In the genomic region with DNA sequence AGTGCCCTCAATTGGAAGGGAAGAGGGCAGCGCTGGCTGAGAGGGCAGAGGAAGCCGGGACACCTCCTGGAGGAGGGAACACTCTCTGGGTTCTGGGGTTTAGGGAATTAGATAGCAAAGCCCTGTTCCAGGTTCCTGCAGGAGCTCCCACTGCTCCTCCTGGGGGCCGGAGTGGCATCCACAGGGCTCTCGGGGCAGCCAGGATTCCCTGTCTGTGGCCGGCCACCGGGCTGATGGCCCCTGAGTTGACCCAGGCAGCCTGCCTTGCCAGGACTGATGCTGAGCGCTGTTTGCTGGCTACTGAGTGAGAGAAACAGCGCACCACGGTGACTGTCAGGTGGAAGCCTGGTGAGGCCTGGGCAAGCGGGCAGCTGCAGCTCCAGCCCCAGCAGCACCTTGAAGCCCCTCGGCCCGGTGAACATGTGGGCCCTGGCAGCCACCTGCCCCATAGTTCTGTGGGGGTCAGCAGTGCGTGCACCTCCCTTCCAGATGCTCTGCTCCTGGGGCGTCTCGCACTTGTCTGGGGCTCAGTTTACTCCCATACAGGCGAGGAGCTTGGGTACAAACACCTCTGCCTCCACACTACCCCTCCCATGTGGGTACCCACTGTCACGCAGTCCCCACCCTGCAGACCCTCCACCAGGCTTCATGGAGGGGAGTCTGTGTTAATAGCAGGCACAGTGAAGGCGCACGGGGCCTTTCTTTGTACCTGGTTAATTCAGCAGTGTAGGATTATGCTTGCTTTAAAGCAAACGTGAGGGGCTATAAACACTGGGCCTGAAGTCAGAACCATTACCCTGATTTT, we compare ENCODE assay signal across 1 cellular context.
TF ChIP-seq lines count a peak whose summit lies in the region.

No MANE protein-coding gene starts in this region.

TF ChIP-seq in H1, 55 proteins besides CTCF, POLR2A, EP300 and RAD21:
- TF ChIP-seq JUND (IDR thresholded peaks at IDR 0.05; ENCODE audit: low read length) (no peak), CBX5 (IDR thresholded peaks at IDR 0.05; ENCODE audit: low read depth, low read length) (no peak), CREB1 (IDR thresholded peaks at IDR 0.05) (no peak), SRF (IDR thresholded peaks at IDR 0.05; ENCODE audit: low read depth, low read length) (no peak), CHD2 (IDR thresholded peaks at IDR 0.05; ENCODE audit: low read length) (no peak), BCL11A (IDR thresholded peaks at IDR 0.05; ENCODE audit: low read depth in 2 of 2, low read length in 2 of 2) (no peak), CHD1 (IDR thresholded peaks at IDR 0.05; ENCODE audit: low read depth, low read length) (no peak), GTF2F1 (IDR thresholded peaks at IDR 0.05; ENCODE audit: borderline replicate concordance, low read depth, low read length) (no peak), ZNF274 (IDR thresholded peaks at IDR 0.05; ENCODE audit: borderline replicate concordance, extremely low read depth, low read length) (no peak), CTBP2 (IDR thresholded peaks at IDR 0.05; ENCODE audit: borderline replicate concordance, insufficient read depth, insufficient read length, low read length) (no peak), RXRA (IDR thresholded peaks at IDR 0.05; ENCODE audit: insufficient read depth, low read depth, low read length) (no peak), POLR2AphosphoS5 (IDR thresholded peaks at IDR 0.05; ENCODE audit: low read depth, low read length) (no peak)
- TF ChIP-seq, protein P1, sequence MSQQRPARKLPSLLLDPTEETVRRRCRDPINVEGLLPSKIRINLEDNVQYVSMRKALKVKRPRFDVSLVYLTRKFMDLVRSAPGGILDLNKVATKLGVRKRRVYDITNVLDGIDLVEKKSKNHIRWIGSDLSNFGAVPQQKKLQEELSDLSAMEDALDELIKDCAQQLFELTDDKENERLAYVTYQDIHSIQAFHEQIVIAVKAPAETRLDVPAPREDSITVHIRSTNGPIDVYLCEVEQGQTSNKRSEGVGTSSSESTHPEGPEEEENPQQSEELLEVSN (IDR thresholded peaks at IDR 0.05) = no peak
- TF ChIP-seq, protein P2, sequence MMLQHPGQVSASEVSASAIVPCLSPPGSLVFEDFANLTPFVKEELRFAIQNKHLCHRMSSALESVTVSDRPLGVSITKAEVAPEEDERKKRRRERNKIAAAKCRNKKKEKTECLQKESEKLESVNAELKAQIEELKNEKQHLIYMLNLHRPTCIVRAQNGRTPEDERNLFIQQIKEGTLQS (IDR thresholded peaks at IDR 0.05; ENCODE audit: insufficient read depth, low read depth, low read length) = no peak
